In the genomic region with DNA sequence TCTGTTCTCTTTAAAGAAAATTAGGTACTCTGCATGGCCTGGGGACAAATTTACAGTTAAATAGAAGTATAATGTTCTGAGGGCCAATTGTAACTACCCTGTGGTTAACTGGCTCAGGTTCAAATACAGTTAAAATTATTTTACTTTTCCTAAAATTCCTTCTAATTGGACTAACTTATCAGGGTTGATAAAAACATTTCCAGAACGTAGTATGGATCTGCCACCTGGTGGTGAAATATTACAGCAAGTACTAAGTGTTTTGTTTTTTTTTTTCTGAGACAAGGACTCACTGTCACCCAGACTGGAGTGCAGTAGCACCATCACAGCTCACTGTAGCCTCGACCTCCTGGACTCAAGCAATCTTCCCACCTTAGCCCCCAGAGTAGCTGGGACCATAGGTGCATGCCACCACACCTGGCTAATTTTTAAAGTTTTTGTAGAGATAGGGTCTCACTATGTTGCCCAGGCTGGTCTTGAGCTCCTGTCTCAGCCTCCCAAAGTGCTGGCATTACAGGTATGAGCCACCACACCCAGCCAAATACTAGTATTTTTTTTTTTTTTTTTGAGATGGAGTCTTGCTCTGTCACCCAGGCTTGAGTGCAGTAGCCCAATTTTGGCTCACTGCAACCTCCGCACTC, we compare ENCODE assay signal across 1 cellular context.
A peak's percentile ranks its signal among the peaks of the same experiment; 100 is the strongest.
TF ChIP-seq lines count a peak whose summit lies in the region.

No MANE protein-coding gene starts in this region.

TF ChIP-seq in HepG2, 621 proteins besides CTCF, POLR2A, EP300 and RAD21 (continued from another document):
- TF ChIP-seq, protein P1, sequence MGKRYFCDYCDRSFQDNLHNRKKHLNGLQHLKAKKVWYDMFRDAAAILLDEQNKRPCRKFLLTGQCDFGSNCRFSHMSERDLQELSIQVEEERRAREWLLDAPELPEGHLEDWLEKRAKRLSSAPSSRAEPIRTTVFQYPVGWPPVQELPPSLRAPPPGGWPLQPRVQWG (CRISPR knock-in tag; IDR thresholded peaks at IDR 0.05; ENCODE audit: borderline replicate concordance, low read depth), result no peak
- TF ChIP-seq SMC3 (IDR thresholded peaks at IDR 0.05; ENCODE audit: low read length), result peak; percentile 75
- TF ChIP-seq HNRNPUL1 (IDR thresholded peaks at IDR 0.05; ENCODE audit: low read depth, low read length), result no peak
- TF ChIP-seq, protein P2, sequence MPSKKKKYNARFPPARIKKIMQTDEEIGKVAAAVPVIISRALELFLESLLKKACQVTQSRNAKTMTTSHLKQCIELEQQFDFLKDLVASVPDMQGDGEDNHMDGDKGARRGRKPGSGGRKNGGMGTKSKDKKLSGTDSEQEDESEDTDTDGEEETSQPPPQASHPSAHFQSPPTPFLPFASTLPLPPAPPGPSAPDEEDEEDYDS (CRISPR knock-in tag; IDR thresholded peaks at IDR 0.05), result no peak
- TF ChIP-seq, protein P3, sequence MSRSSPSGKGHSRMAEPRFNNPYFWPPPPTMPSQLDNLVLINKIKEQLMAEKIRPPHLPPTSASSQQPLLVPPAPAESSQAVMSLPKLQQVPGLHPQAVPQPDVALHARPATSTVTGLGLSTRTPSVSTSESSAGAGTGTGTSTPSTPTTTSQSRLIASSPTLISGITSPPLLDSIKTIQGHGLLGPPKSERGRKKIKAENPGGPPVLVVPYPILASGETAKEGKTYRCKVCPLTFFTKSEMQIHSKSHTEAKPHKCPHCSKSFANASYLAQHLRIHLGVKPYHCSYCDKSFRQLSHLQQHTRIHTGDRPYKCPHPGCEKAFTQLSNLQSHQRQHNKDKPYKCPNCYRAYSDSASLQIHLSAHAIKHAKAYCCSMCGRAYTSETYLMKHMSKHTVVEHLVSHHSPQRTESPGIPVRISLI (CRISPR knock-in tag; IDR thresholded peaks at IDR 0.05; ENCODE audit: borderline replicate concordance), result peak; percentile 90
- TF ChIP-seq THAP11 (CRISPR knock-in tag; IDR thresholded peaks at IDR 0.05), result no peak
- TF ChIP-seq, protein P4, sequence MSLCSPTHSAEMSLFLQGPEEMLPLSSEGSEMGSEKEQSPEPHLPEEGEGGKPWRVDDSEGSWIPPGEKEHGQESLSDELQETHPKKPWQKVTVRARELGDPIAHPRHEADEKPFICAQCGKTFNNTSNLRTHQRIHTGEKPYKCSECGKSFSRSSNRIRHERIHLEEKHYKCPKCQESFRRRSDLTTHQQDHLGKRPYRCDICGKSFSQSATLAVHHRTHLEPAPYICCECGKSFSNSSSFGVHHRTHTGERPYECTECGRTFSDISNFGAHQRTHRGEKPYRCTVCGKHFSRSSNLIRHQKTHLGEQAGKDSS (CRISPR knock-in tag; IDR thresholded peaks at IDR 0.05; ENCODE audit: borderline replicate concordance, low read depth), result no peak
- no peak for TF ChIP-seq MEIS2 (CRISPR knock-in tag; IDR thresholded peaks at IDR 0.05)
- TF ChIP-seq, protein P5, sequence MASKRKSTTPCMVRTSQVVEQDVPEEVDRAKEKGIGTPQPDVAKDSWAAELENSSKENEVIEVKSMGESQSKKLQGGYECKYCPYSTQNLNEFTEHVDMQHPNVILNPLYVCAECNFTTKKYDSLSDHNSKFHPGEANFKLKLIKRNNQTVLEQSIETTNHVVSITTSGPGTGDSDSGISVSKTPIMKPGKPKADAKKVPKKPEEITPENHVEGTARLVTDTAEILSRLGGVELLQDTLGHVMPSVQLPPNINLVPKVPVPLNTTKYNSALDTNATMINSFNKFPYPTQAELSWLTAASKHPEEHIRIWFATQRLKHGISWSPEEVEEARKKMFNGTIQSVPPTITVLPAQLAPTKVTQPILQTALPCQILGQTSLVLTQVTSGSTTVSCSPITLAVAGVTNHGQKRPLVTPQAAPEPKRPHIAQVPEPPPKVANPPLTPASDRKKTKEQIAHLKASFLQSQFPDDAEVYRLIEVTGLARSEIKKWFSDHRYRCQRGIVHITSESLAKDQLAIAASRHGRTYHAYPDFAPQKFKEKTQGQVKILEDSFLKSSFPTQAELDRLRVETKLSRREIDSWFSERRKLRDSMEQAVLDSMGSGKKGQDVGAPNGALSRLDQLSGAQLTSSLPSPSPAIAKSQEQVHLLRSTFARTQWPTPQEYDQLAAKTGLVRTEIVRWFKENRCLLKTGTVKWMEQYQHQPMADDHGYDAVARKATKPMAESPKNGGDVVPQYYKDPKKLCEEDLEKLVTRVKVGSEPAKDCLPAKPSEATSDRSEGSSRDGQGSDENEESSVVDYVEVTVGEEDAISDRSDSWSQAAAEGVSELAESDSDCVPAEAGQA (IDR thresholded peaks at IDR 0.05; ENCODE audit: low read depth), result no peak
- TF ChIP-seq, protein P5 (CRISPR knock-in tag; IDR thresholded peaks at IDR 0.05; ENCODE audit: borderline replicate concordance), result no peak
- no peak for TF ChIP-seq DNMT1 (CRISPR knock-in tag; IDR thresholded peaks at IDR 0.05)
TF ChIP-seq in HepG2: peak in this region for 4.
